In the genomic region with DNA sequence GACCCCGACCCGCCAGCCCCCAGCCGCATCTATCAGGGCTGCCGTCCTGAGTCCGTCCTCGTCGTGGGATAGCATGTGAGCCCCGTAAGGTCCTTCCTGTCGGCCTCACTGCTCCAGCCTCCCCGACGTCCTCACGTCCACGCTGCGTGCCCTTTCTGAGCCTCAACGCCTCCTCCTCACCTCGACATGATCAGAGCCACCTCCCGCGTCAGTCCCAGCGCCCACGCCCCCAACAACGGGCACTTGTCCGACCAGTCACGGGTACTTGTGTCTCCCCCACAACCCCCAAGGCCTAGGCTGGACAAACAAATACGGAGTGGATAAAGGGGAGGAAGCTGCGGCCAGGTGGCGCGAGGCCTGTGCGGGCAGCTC, we compare ENCODE assay signal across 8 cellular contexts. TPM values are rescaled to one million over a fixed set of nuclear protein-coding genes. Genes with fewer than 3 reads are reported as not detected.
A peak's percentile ranks its signal among the peaks of the same experiment; 100 is the strongest.
DNase-seq lines count a peak whose midpoint lies in the region; ATAC-seq and TF ChIP-seq lines count a peak whose summit lies in the region.

No MANE protein-coding gene starts in this region.

- H3K9me3 Mint-ChIP-seq in T-helper 1 cell treated with Interleukin-12 subunit alpha and Interleukin-12 subunit beta and Interleukin-4 antibody, amounts not matched to agents 30 μg/mL and 1 μg/mL, for 36 hours = no peaks in the 10 kb centered on the region
- no peaks in the 10 kb centered on the region for H3K9me3 Mint-ChIP-seq in chondrocyte (ENCODE audit: low read depth)

- peak overlapping the region; percentile 86 for H3K9ac ChIP-seq in HUES48 (ENCODE audit: low read depth, low read length)

- peaks cover 7% of the 10 kb centered on the region for H3K4me1 Mint-ChIP-seq in T-helper 1 cell treated with Interleukin-12 subunit alpha and Interleukin-12 subunit beta and Interleukin-4 antibody, amounts not matched to agents 30 μg/mL and 1 μg/mL, for 36 hours (ENCODE audit: low read depth)
- H3K4me1 Mint-ChIP-seq in chondrocyte (ENCODE audit: low read depth) = peaks cover 11% of the 10 kb centered on the region

- H3K27me3 Mint-ChIP-seq in T-helper 1 cell treated with Interleukin-12 subunit alpha and Interleukin-12 subunit beta and Interleukin-4 antibody, amounts not matched to agents 30 μg/mL and 1 μg/mL, for 36 hours (ENCODE audit: low read depth) = no peaks in the 10 kb centered on the region
- no peaks in the 10 kb centered on the region for H3K27me3 Mint-ChIP-seq in chondrocyte (ENCODE audit: low read depth)

- no peaks in the 10 kb centered on the region for H3K36me3 Mint-ChIP-seq in T-helper 1 cell treated with Interleukin-12 subunit alpha and Interleukin-12 subunit beta and Interleukin-4 antibody, amounts not matched to agents 30 μg/mL and 1 μg/mL, for 36 hours (ENCODE audit: low read depth)
- no peaks in the 10 kb centered on the region for H3K36me3 Mint-ChIP-seq in chondrocyte (ENCODE audit: low read depth)

- H3K4me3 ChIP-seq in HUES48 (ENCODE audit: low read depth, low read length) (peak overlapping the region; percentile 80), lung (peak overlapping the region; percentile 66)

- H3K4me1 ChIP-seq in HUES48 (ENCODE audit: control insufficient read depth, insufficient read depth, low read length) (no peaks in the 10 kb centered on the region; the same call in 1 of the 2 replicates), lung (ENCODE audit: control insufficient read depth in 2 of 2, insufficient read depth in 2 of 2, low read length in 2 of 2) (peaks cover 0 to 8% of the 10 kb centered on the region in 2 donors)

- H3K4me3 Mint-ChIP-seq in T-helper 1 cell treated with Interleukin-12 subunit alpha and Interleukin-12 subunit beta and Interleukin-4 antibody, amounts not matched to agents 30 μg/mL and 1 μg/mL, for 36 hours = peak overlapping the region; percentile 90
- peak overlapping the region; percentile 83 for H3K4me3 Mint-ChIP-seq in chondrocyte (ENCODE audit: unreplicated experiment)

- no peaks in the 10 kb centered on the region for H3K36me3 ChIP-seq in HUES48 (ENCODE audit: control insufficient read depth, insufficient read depth, low read length)
- no peaks in the 10 kb centered on the region for H3K36me3 ChIP-seq in lung (ENCODE audit: control insufficient read depth in 2 of 2, insufficient read depth in 2 of 2, low read length in 2 of 2)

- TF ChIP-seq CTCF in chondrocyte (IDR thresholded peaks at IDR 0.05) (peak; percentile 56), lung (IDR thresholded peaks at IDR 0.05; ENCODE audit: control extremely low read depth, extremely low read depth) (no peak)

- H3K27ac ChIP-seq in HUES48 (ENCODE audit: low read depth, low read length) (peak overlapping the region; percentile 84), lung (ENCODE audit: low read depth in 1 of 2, low read length in 1 of 2) (peak overlapping the region; percentile 90 to 98)

- 2 to 4% methylated on average over 28 of the region's 28 CpGs for WGBS in lung, 2 donors

- H3K9me3 ChIP-seq in HUES48 (ENCODE audit: control insufficient read depth, insufficient read depth, low read length) = no peaks in the 10 kb centered on the region
- peaks cover 0 to 4% of the 10 kb centered on the region in 2 donors for H3K9me3 ChIP-seq in lung (ENCODE audit: control insufficient read depth in 2 of 2, insufficient read depth in 1 of 2, low read length in 1 of 2)

- H3K27ac Mint-ChIP-seq in T-helper 1 cell treated with Interleukin-12 subunit alpha and Interleukin-12 subunit beta and Interleukin-4 antibody, amounts not matched to agents 30 μg/mL and 1 μg/mL, for 36 hours = peak overlapping the region; percentile 86
- peak overlapping the region; percentile 92 for H3K27ac Mint-ChIP-seq in chondrocyte (ENCODE audit: unreplicated experiment)

- DNase-seq in AML-193 (lab: John Stamatoyannopoulos, UW) (peak; percentile 38 to 47), chondrocyte (ENCODE audit: low spot score) (no peak), lung (ENCODE audit: low spot score) (peak; percentile 71), GOT3 (lab: John Stamatoyannopoulos, UW) (no peak)
- DNase-seq in stimulated activated naive CD8-positive, alpha-beta T cell treated with anti-CD3 and anti-CD28 coated beads, Interleukin-15, Interleukin-2, amounts not matched to agents 100 U/mL and 50 U/mL, for 24 hours = peak; percentile 72

- no peaks in the 10 kb centered on the region for H3K27me3 ChIP-seq in HUES48 (ENCODE audit: control insufficient read depth, insufficient read depth, low read length)
- H3K27me3 ChIP-seq in lung (ENCODE audit: control insufficient read depth, insufficient read depth) = no peaks in the 10 kb centered on the region

- ATAC-seq in GM19025 (IDR thresholded peaks at IDR 0.05; ENCODE audit: low read depth, unreplicated experiment) = peak; percentile 9
- peak; percentile 5 for ATAC-seq in lung (ENCODE audit: insufficient read depth, low FRiP score)
- ATAC-seq in stimulated activated naive CD8-positive, alpha-beta T cell treated with anti-CD3 and anti-CD28 coated beads, Interleukin-15, Interleukin-2, amounts not matched to agents 100 U/mL and 50 U/mL, for 24 hours = peak; percentile 37

RNA-seq across cellular contexts. Expression of gene ZNF497, which starts 0.7 kb away (rescaled TPM):
- total RNA-seq in chondrocyte = 0.65 to 0.69 TPM (median 0.68 TPM) in 3 replicates
- 1 to 10 TPM; 3.5 to 3.8 TPM for total RNA-seq in lung
- 1 to 10 TPM in 1 of 2 donors, under 1 TPM in 1; 0.97 to 1.3 TPM for polyA plus RNA-seq in lung

RNA-seq across cellular contexts. Expression of gene A1BG, which starts 8.6 kb away (rescaled TPM):
- total RNA-seq in chondrocyte = 49.7 to 53.8 TPM (median 50.2 TPM) in 3 replicates
- 10 to 100 TPM in 1 of 2 donors, 1 to 10 TPM in 1; 1.2 to 16.4 TPM for total RNA-seq in lung
- 10 to 100 TPM; 20.9 to 53.4 TPM for polyA plus RNA-seq in lung

RNA-seq across cellular contexts. Expression of gene ZNF837, which starts 18.9 kb away (rescaled TPM):
- total RNA-seq in chondrocyte (2.0 to 3.5 TPM (median 2.5 TPM) in 3 replicates), lung (1 to 10 TPM; 2.5 to 3.2 TPM)
- polyA plus RNA-seq in lung = 1 to 10 TPM; 1.7 to 2.9 TPM

RNA-seq across cellular contexts. Expression of gene RPS5, which starts 25.2 kb away (rescaled TPM):
- total RNA-seq in chondrocyte (624 to 792 TPM (median 634 TPM) in 3 replicates), lung (1,000 to 10,000 TPM in 1 of 2 donors, 100 to 1,000 TPM in 1; 927 to 1,036 TPM)
- 1,000 to 10,000 TPM; 1,145 to 1,802 TPM for polyA plus RNA-seq in lung

RNA-seq across cellular contexts. Expression of gene RNF225, which starts 33.6 kb away (rescaled TPM):
- total RNA-seq in chondrocyte = not detected in 3 replicates
- total RNA-seq in lung = 1 to 10 TPM in 1 of 2 donors, under 1 TPM in 1; 0.26 to 1.5 TPM
- polyA plus RNA-seq in lung = under 1 TPM in 1 of 2 donors, not detected in 1; 0.14 TPM

Comparison
In these comparisons a context has a peak if more than half of its experiments do, and no peak if none do; other contexts are left out.
1. DNase-seq: peak in AML-193 (2 of 2), lung (single experiment) and stimulated activated naive CD8-positive, alpha-beta T cell treated with anti-CD3 and anti-CD28 coated beads, Interleukin-15, Interleukin-2, amounts not matched to agents 100 U/mL and 50 U/mL, for 24 hours (single experiment); none in chondrocyte (single experiment) and GOT3 (single experiment).
2. Peak in every context shown above with its lines, with median percentiles within 50 percentile points of each other: ATAC-seq.